ENCODE assay signal across 11 cellular contexts in genomic region chr21:23936224-23936623, GRCh38.
DNase-seq lines count a peak whose midpoint lies in the region; ATAC-seq, FAIRE-seq and TF ChIP-seq lines count a peak whose summit lies in the region.
"Had no signal": no experiment of that assay in that cellular context is flagged by ENCODE, and none has a peak within 500 bp of the region (broad histone marks: within the 10 kb centered on the region; RNA-seq: fewer than 3 reads in every experiment).

No MANE protein-coding gene starts in this region.

- no peak overlapping the region for H3K4me3 ChIP-seq in fibroblast of lung (replicated peaks in 1 of 4; ENCODE audit: control extremely low read depth in 1 of 4, insufficient read depth in 1 of 4, low read depth in 3 of 4, low read length in 4 of 4)
- no peak overlapping the region for H3K4me3 ChIP-seq in esophagus muscularis mucosa
- H3K4me3 ChIP-seq: thoracic aorta had no signal

- H3K27me3 ChIP-seq in fibroblast of lung (ENCODE audit: control insufficient read depth, insufficient read depth, low read length) (no peaks in the 10 kb centered on the region), esophagus muscularis mucosa (no peaks in the 10 kb centered on the region)

- H3K9me3 ChIP-seq in fibroblast of lung (ENCODE audit: control insufficient read depth, insufficient read depth, low read depth, low read length), result no peaks in the 10 kb centered on the region
- no peaks in the 10 kb centered on the region for H3K9me3 ChIP-seq in esophagus muscularis mucosa
- H3K9me3 ChIP-seq: thoracic aorta had no signal

- TF ChIP-seq CTCF in fibroblast of lung (conservative IDR thresholded peaks at IDR 0.05 in 1 of 2, IDR thresholded peaks at IDR 0.05 in 1 of 2; ENCODE audit: low read depth in 1 of 2, low read length in 2 of 2), result peak in 1 of 2 donors; percentile 72
- peak in 1 of 3 experiments; percentile 26 for TF ChIP-seq CTCF in esophagus muscularis mucosa (IDR thresholded peaks at IDR 0.05)

- FAIRE-seq in GM12891 (lab: Jason Lieb, UNC), result no peak

- no peaks in the 10 kb centered on the region for H4K20me1 ChIP-seq in fibroblast of lung (ENCODE audit: control insufficient read depth, extremely low read depth, insufficient read depth, low read length)

- TF ChIP-seq EP300 in esophagus muscularis mucosa (IDR thresholded peaks at IDR 0.05), result no peak

- H3K9ac ChIP-seq in fibroblast of lung (ENCODE audit: insufficient read depth, low read length), result no peak overlapping the region

- H3K27ac ChIP-seq in fibroblast of lung (ENCODE audit: insufficient read depth, low read length), result no peak overlapping the region
- H3K27ac ChIP-seq in esophagus muscularis mucosa (replicated peaks in 1 of 4), result no peak overlapping the region
- H3K27ac ChIP-seq: thoracic aorta had no signal

- H3K4me2 ChIP-seq in fibroblast of lung (ENCODE audit: extremely low read depth, insufficient read depth, low read length), result no peak overlapping the region

- H2AFZ ChIP-seq in fibroblast of lung (ENCODE audit: low read length), result no peak overlapping the region

- H3K4me1 ChIP-seq in fibroblast of lung (ENCODE audit: control insufficient read depth, extremely low read depth, insufficient read depth, low read length), result no peaks in the 10 kb centered on the region
- H3K4me1 ChIP-seq in esophagus muscularis mucosa, result no peaks in the 10 kb centered on the region

- TF ChIP-seq POLR2A in GM12891 (IDR thresholded peaks at IDR 0.05; ENCODE audit: low read depth, low read length) (no peak), esophagus muscularis mucosa (IDR thresholded peaks at IDR 0.05; ENCODE audit: low read depth) (no peak)

- DNase-seq in AML-193 (lab: John Stamatoyannopoulos, UW), result peak; percentile 27 to 52
- peak; percentile 2 for DNase-seq in GM12891 (ENCODE audit: insufficient read length, low spot score)
- DNase-seq in OCI-M1 (lab: John Stamatoyannopoulos, UW), result peak; percentile 63
- peak; percentile 16 to 50 for DNase-seq in fibroblast of lung (ENCODE audit: low read depth in 2 of 2)
- no peak for DNase-seq in NCI-H1105 (lab: John Stamatoyannopoulos, UW)
- no peak for DNase-seq in esophagus muscularis mucosa (ENCODE audit: extremely low spot score)
- DNase-seq: activated gamma-delta T cell treated with Interleukin-2 at 50 U/mL for 16 hours, right cardiac atrium had no signal

- H3K79me2 ChIP-seq in fibroblast of lung (ENCODE audit: control insufficient read depth, insufficient read depth, low read length), result no peaks in the 10 kb centered on the region

- WGBS in esophagus muscularis mucosa, result 41% methylated on average over 2 of the region's 2 CpGs

- intact Hi-C loops in esophagus muscularis mucosa (cut with DNase I), result no loop called here

- H3K36me3 ChIP-seq in fibroblast of lung (ENCODE audit: control insufficient read depth, insufficient read depth, low read length) (no peaks in the 10 kb centered on the region), esophagus muscularis mucosa (no peaks in the 10 kb centered on the region)
- H3K36me3 ChIP-seq: thoracic aorta had no signal

- ATAC-seq in HG02623 (IDR thresholded peaks at IDR 0.05; ENCODE audit: unreplicated experiment) (no peak), HG03025 (IDR thresholded peaks at IDR 0.05; ENCODE audit: low FRiP score, unreplicated experiment) (no peak)
- ATAC-seq: right cardiac atrium had no signal

TF ChIP-seq in GM12891, 5 proteins besides CTCF, POLR2A, EP300 and RAD21:
- TF ChIP-seq TAF1 (IDR thresholded peaks at IDR 0.05; ENCODE audit: low read depth, low read length) (no peak), POU2F2 (IDR thresholded peaks at IDR 0.05; ENCODE audit: low read depth, low read length) (no peak), SPI1 (IDR thresholded peaks at IDR 0.05; ENCODE audit: low read depth, low read length) (no peak)
TF ChIP-seq in GM12891: peak in this region for 0.

Comparison
In these comparisons a context has a peak if more than half of its experiments do, and no peak if none do; other contexts are left out.
1. DNase-seq: peak in AML-193 (2 of 2), GM12891 (single experiment), OCI-M1 (single experiment) and fibroblast of lung (2 of 2); none in NCI-H1105 (single experiment) and esophagus muscularis mucosa (single experiment).